Comparison of ENCODE assay signal across 22 cellular contexts in genomic region chr22:35963237-35963810, GRCh38.
DNase-seq lines count a peak whose midpoint lies in the region; ATAC-seq and TF ChIP-seq lines count a peak whose summit lies in the region.
"Had no signal": no experiment of that assay in that cellular context is flagged by ENCODE, and none has a peak within 500 bp of the region (broad histone marks: within the 10 kb centered on the region; RNA-seq: fewer than 3 reads in every experiment).

No MANE protein-coding gene starts in this region.

- ATAC-seq in heart right ventricle (no peak), heart left ventricle (no peak)

- H3K27ac ChIP-seq in heart right ventricle (peak overlapping the region in 6 of 10 donors; percentile 47 to 88 (median 80)), heart left ventricle (peak overlapping the region in 4 of 12 donors; percentile 80 to 91 (median 82)), endodermal cell (ENCODE audit: low read depth, low read length) (no peak overlapping the region)
- H3K27ac ChIP-seq: 22Rv1, GM23248 had no signal

- H3K4me1 Mint-ChIP-seq in nephron: peaks cover 65% of the 10 kb centered on the region
- H3K4me1 Mint-ChIP-seq in endodermal cell: peaks cover 23% of the 10 kb centered on the region

- peaks cover 3 to 65% (median 46%) of the 10 kb centered on the region in 9 donors for H3K4me1 ChIP-seq in heart right ventricle
- peaks cover 7 to 62% (median 36%) of the 10 kb centered on the region in 12 donors for H3K4me1 ChIP-seq in heart left ventricle
- peaks cover 5% of the 10 kb centered on the region for H3K4me1 ChIP-seq in endodermal cell (ENCODE audit: control insufficient read depth, insufficient read depth, low read length)

- no peak overlapping the region for H3K9ac ChIP-seq in endodermal cell (ENCODE audit: extremely low read depth, low read length, poor library complexity, severe bottlenecking)
- H3K9ac ChIP-seq: GM23248 had no signal

- no peak overlapping the region for H3K4me3 ChIP-seq in heart right ventricle
- no peak overlapping the region for H3K4me3 ChIP-seq in heart left ventricle
- H3K4me3 ChIP-seq in endodermal cell (ENCODE audit: low read length): no peak overlapping the region
- H3K4me3 ChIP-seq: GM23248 had no signal

- H3K27me3 Mint-ChIP-seq in nephron (ENCODE audit: low read depth): no peaks in the 10 kb centered on the region
- H3K27me3 Mint-ChIP-seq in endodermal cell (ENCODE audit: insufficient read depth): no peaks in the 10 kb centered on the region

- TF ChIP-seq POLR2A in heart left ventricle (IDR thresholded peaks at IDR 0.05): no peak

- DNase-seq in heart right ventricle (no peak), heart left ventricle (no peak), amniotic epithelial cell (ENCODE audit: low read depth) (peak; percentile 66), endodermal cell (no peak)
- no peak for DNase-seq in activated CD4-positive, CD25-positive, alpha-beta regulatory T cell (lab: John Stamatoyannopoulos, UW)
- DNase-seq in activated CD4-positive, alpha-beta T cell treated with anti-CD3 and anti-CD28 coated beads for 4 hours: no peak
- DNase-seq: ACHN, COR-L47, GM23248, H7, KBM-7, MV-4-11, NCI-H1105, NCI-H1436 treated with DMSO at 0.1 percent for 48 hours, NCI-H187 treated with DMSO at 0.1 percent for 48 hours, NCI-H2171 treated with DMSO at 0.1 percent for 48 hours, NCI-H345, NCI-H510A treated with DMSO at 0.1 percent for 48 hours, NCI-H748 treated with DMSO at 0.1 percent for 48 hours, SIG-M5 had no signal

- H3K27me3 ChIP-seq in heart right ventricle (no peaks in the 10 kb centered on the region), heart left ventricle (no peaks in the 10 kb centered on the region), endodermal cell (ENCODE audit: control insufficient read depth, insufficient read depth, low read length, poor library complexity, severe bottlenecking) (no peaks in the 10 kb centered on the region)

- no peaks in the 10 kb centered on the region for H3K36me3 ChIP-seq in heart right ventricle
- no peaks in the 10 kb centered on the region for H3K36me3 ChIP-seq in heart left ventricle
- no peaks in the 10 kb centered on the region for H3K36me3 ChIP-seq in endodermal cell (ENCODE audit: control insufficient read depth, insufficient read depth, low read length)

- intact Hi-C loops in heart right ventricle (cut with DNase I) (loop anchor here in 2 of 10 donors (5.0 to 10.0 kb wide), 2 partner anchors 61 to 64 kb away; partner anchors contain the start of gene RBFOX2 (in 2 of the 2)), heart left ventricle (cut with DNase I) (loop anchor here in 4 of 10 donors (5.0 to 10.0 kb wide), 2 partner anchors 61 to 64 kb away; partner anchors contain the start of gene RBFOX2 (in 4 of the 4))

- TF ChIP-seq CTCF in heart right ventricle (IDR thresholded peaks at IDR 0.05) (no peak), heart left ventricle (IDR thresholded peaks at IDR 0.05) (no peak), nephron (IDR thresholded peaks at IDR 0.05; ENCODE audit: unreplicated experiment in 3 of 3) (no peak), endodermal cell (conservative IDR thresholded peaks at IDR 0.05) (no peak)

- 93 to 95% methylated on average over 8 of the region's 8 CpGs for WGBS in heart right ventricle, 2 donors
- WGBS in heart left ventricle, 4 donors: 90 to 95% (median 95%) methylated on average over 8 of the region's 8 CpGs
- 85 to 87% methylated on average over 2 to 7 of the region's 8 CpGs for WGBS in endodermal cell (ENCODE audit: insufficient coverage in 1 of 2, insufficient read length in 1 of 2), 2 experiments

- H3K9me3 ChIP-seq in heart right ventricle (no peaks in the 10 kb centered on the region), heart left ventricle (no peaks in the 10 kb centered on the region), endodermal cell (ENCODE audit: control insufficient read depth, low read length) (no peaks in the 10 kb centered on the region)

- peak overlapping the region in 2 of 3 experiments; percentile 2 to 97 for H3K27ac Mint-ChIP-seq in nephron
- no peak overlapping the region for H3K27ac Mint-ChIP-seq in endodermal cell

- H3K9me3 Mint-ChIP-seq in nephron: no peaks in the 10 kb centered on the region
- no peaks in the 10 kb centered on the region for H3K9me3 Mint-ChIP-seq in endodermal cell

- H3K36me3 Mint-ChIP-seq in nephron (ENCODE audit: low read depth) (no peaks in the 10 kb centered on the region), endodermal cell (ENCODE audit: low read depth) (no peaks in the 10 kb centered on the region)

- H3K4me3 Mint-ChIP-seq in nephron (no peak overlapping the region), endodermal cell (no peak overlapping the region)
